8 cellular contexts compared by ENCODE assay signal in the genomic region with DNA sequence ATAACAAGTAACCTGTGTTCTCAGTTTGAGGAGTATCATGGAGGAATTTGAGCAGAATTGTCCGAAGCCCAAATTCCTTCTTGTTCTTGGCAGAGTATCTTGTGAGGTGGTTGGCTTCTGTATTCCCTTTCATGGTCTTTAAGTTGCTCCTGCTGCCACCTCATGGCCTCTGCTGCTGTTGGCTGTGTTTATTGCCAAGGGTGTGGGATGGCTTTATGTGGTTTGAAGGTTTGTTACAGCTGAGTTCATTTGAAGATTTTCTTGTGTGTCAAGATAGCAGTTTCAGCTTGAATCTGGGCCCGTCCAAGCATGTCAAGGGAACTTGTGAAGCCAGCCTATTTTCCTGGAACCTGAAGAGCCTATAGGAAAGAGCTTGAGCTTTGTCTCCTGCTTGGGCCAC. TPM values are rescaled to one million over a fixed set of nuclear protein-coding genes. Genes with fewer than 3 reads are reported as not detected.
DNase-seq lines count a peak whose midpoint lies in the region; ATAC-seq, FAIRE-seq and TF ChIP-seq lines count a peak whose summit lies in the region.

No MANE protein-coding gene starts in this region.

- no peaks in the 10 kb centered on the region for H3K4me1 ChIP-seq in HEK293 (ENCODE audit: control insufficient read depth, insufficient read depth, low read length)
- H3K4me1 ChIP-seq in RWPE2 (ENCODE audit: insufficient read depth, poor library complexity, severe bottlenecking): no peaks in the 10 kb centered on the region

- no peaks in the 10 kb centered on the region for H3K27me3 ChIP-seq in RWPE2 (ENCODE audit: insufficient read depth, poor library complexity, severe bottlenecking)
- H3K27me3 ChIP-seq in kidney epithelial cell (ENCODE audit: control insufficient read depth, insufficient read depth, low read length): no peaks in the 10 kb centered on the region

- FAIRE-seq in GM12892 (lab: Jason Lieb, UNC): peak; percentile 24

- TF ChIP-seq CTCF in HEK293 (tag by site-specific recombination; IDR thresholded peaks at IDR 0.05): 0 out of 2 replicates have a peak, but pooled peaks have one; percentile 16
- peak; percentile 22 for TF ChIP-seq CTCF in RWPE2 (IDR thresholded peaks at IDR 0.05; ENCODE audit: poor library complexity, severe bottlenecking)
- peak; percentile 12 for TF ChIP-seq CTCF in kidney epithelial cell (IDR thresholded peaks at IDR 0.05; ENCODE audit: insufficient read depth, low read length, poor library complexity, severe bottlenecking)

- H3K27ac ChIP-seq in HEK293 (ENCODE audit: extremely low read depth, low read depth, low read length): no peak overlapping the region
- no peak overlapping the region for H3K27ac ChIP-seq in RWPE2 (ENCODE audit: poor library complexity, severe bottlenecking)

- no peak overlapping the region for H3K4me3 ChIP-seq in HEK293 (ENCODE audit: low read depth, low read length)
- no peak overlapping the region for H3K4me3 ChIP-seq in RWPE2 (ENCODE audit: severe bottlenecking)
- no peak overlapping the region for H3K4me3 ChIP-seq in kidney epithelial cell (ENCODE audit: low read depth, low read length)

- H3K9me3 ChIP-seq in HEK293 (ENCODE audit: control insufficient read depth, insufficient read depth, low read depth, low read length): no peaks in the 10 kb centered on the region
- no peaks in the 10 kb centered on the region for H3K9me3 ChIP-seq in RWPE2 (ENCODE audit: severe bottlenecking)

- peak; percentile 62 for ATAC-seq in RWPE2 (ENCODE audit: low read depth)

- DNase-seq in GM12892 (ENCODE audit: insufficient read length) (no peak), RWPE2 (ENCODE audit: low spot score) (no peak), kidney epithelial cell (ENCODE audit: low read depth) (peak; percentile 72), LoVo (ENCODE audit: low spot score) (no peak), NK-92 (lab: John Stamatoyannopoulos, UW; ENCODE audit: unreplicated experiment) (no peak), middle frontal gyrus (ENCODE audit: extremely low spot score, low spot score) (no peak), C1 segment of cervical spinal cord (lab: John Stamatoyannopoulos, UW) (no peak)

- CTCF ChIA-PET in HEK293 (lab: Yijun Ruan, JAX): interaction anchor here (0.9 to 2.3 kb wide), 2 partner anchors 8 to 35 kb away, joined by 3 to 7 read pairs; no protein-coding TSS in a partner anchor

- POLR2A ChIA-PET in HEK293 (lab: Yijun Ruan, JAX): interaction anchor here (1.7 kb wide), 1 partner anchor 20 kb away, joined by 7 read pairs; a partner anchor contains a TSS

- H3K36me3 ChIP-seq in HEK293 (ENCODE audit: control insufficient read depth in 2 of 2, insufficient read depth in 1 of 2, low read length in 2 of 2) (no peaks in the 10 kb centered on the region), RWPE2 (ENCODE audit: low read depth) (no peaks in the 10 kb centered on the region), kidney epithelial cell (ENCODE audit: control insufficient read depth, insufficient read depth, low read length) (no peaks in the 10 kb centered on the region)

- no peak for TF ChIP-seq POLR2A in GM12892 (IDR thresholded peaks at IDR 0.05; ENCODE audit: low read depth, low read length)

TF ChIP-seq in HEK293, 187 proteins besides CTCF, POLR2A, EP300 and RAD21:
- TF ChIP-seq ZNF530 (tag by site-specific recombination; IDR thresholded peaks at IDR 0.05; ENCODE audit: low read depth) (no peak), BCL11A (tag by site-specific recombination; IDR thresholded peaks at IDR 0.05; ENCODE audit: low read depth) (no peak), OSR2 (tag by site-specific recombination; IDR thresholded peaks at IDR 0.05) (peak; percentile 44; the same call in 1 of the 2 replicates), ZNF140 (tag by site-specific recombination; IDR thresholded peaks at IDR 0.05) (peak; percentile 49)

RNA-seq across cellular contexts. Expression of a gene that starts 20.2 kb away (rescaled TPM):
- 13.1 TPM for polyA plus RNA-seq in GM12892 (2012; ENCODE audit: missing spikeins)
- total RNA-seq in kidney epithelial cell: 4.6 and 5.5 TPM in 2 replicates

RNA-seq across cellular contexts. Expression of a gene that starts 36.9 kb away (rescaled TPM):
- polyA plus RNA-seq in GM12892 (2012; ENCODE audit: missing spikeins): 0.25 TPM
- 2.8 and 3.3 TPM in 2 replicates for total RNA-seq in kidney epithelial cell
